In the genomic region with DNA sequence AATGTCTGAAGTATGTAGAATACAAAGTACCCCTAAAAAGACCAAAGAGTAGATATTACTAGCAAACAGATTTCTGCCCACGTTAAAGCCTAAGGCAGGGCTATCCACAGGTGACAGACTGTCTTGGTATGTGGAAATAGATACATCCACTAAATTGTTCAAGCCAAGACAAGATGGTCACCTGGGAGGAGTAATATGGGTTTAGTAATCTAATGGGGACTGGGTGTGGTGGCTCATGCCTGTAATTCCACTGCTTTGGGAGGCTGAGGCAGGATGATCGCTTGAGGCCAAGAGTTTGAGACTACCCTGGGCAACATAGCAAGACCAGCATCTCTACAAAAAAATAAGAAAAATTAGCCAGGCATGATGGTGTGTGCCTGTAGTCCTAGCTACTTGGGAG, we compare ENCODE assay signal across 17 cellular contexts. TPM values are rescaled to one million over a fixed set of nuclear protein-coding genes. Genes with fewer than 3 reads are reported as not detected.
DNase-seq lines count a peak whose midpoint lies in the region; ATAC-seq and TF ChIP-seq lines count a peak whose summit lies in the region.
"Had no signal": no experiment of that assay in that cellular context is flagged by ENCODE, and none has a peak within 500 bp of the region (broad histone marks: within the 10 kb centered on the region; RNA-seq: fewer than 3 reads in every experiment).

No MANE protein-coding gene starts in this region.

- H3K9me3 ChIP-seq in breast epithelium = no peaks in the 10 kb centered on the region
- H3K9me3 ChIP-seq in mammary epithelial cell (replicated peaks; ENCODE audit: insufficient read depth, low read length) = no peaks in the 10 kb centered on the region

- BruUV-seq in MCF 10A (replicated peaks; lab: Mats Ljungman, UMichigan) (no TSS peak), mammary epithelial cell (replicated peaks; lab: Mats Ljungman, UMichigan) (no TSS peak)

- CTCF ChIA-PET in MCF 10A (lab: Yijun Ruan, JAX) = no interaction called here
- CTCF ChIA-PET in mammary epithelial cell (lab: Charles Lee; ENCODE audit: low non-redundant PET) = interaction anchor here (1.0 kb wide), 1 partner anchor 382 kb away, joined by 5 read pairs; no protein-coding TSS in a partner anchor

- H3K36me3 Mint-ChIP-seq in MCF 10A (ENCODE audit: insufficient read depth, unreplicated experiment) = peaks cover 11% of the 10 kb centered on the region
- H3K36me3 Mint-ChIP-seq in naive B cell = peaks cover 0 to 6% of the 10 kb centered on the region in 2 donors
- peaks cover 10% of the 10 kb centered on the region for H3K36me3 Mint-ChIP-seq in type B pancreatic cell

- no peak overlapping the region for H2AFZ ChIP-seq in mammary epithelial cell (ENCODE audit: low read depth, low read length)
- H2AFZ ChIP-seq: PC-9 had no signal

- ATAC-seq in naive B cell (ENCODE audit: low read depth in 2 of 2) (no peak), HG03521 (IDR thresholded peaks at IDR 0.05; ENCODE audit: unreplicated experiment) (no peak)
- ATAC-seq: GM12878 had no signal

- H3K4me3 ChIP-seq in breast epithelium (no peak overlapping the region), mammary epithelial cell (replicated peaks in 1 of 3; ENCODE audit: insufficient read depth in 1 of 3, low read depth in 2 of 3, low read length in 3 of 3) (no peak overlapping the region)
- H3K4me3 ChIP-seq: GM12878, PC-9 had no signal

- H3K4me1 ChIP-seq in breast epithelium = no peaks in the 10 kb centered on the region
- peaks cover 7% of the 10 kb centered on the region for H3K4me1 ChIP-seq in mammary epithelial cell (ENCODE audit: insufficient read depth, low read length)

- H3K9me3 Mint-ChIP-seq in MCF 10A (ENCODE audit: unreplicated experiment) = no peaks in the 10 kb centered on the region
- no peaks in the 10 kb centered on the region for H3K9me3 Mint-ChIP-seq in naive B cell
- no peaks in the 10 kb centered on the region for H3K9me3 Mint-ChIP-seq in type B pancreatic cell
- H3K9me3 Mint-ChIP-seq: CD8-positive, alpha-beta memory T cell had no signal

- TF ChIP-seq POLR2A in breast epithelium (IDR thresholded peaks at IDR 0.05) = no peak

- H3K9ac ChIP-seq in mammary epithelial cell (ENCODE audit: insufficient read depth, low read length) = no peak overlapping the region

- H3K27me3 Mint-ChIP-seq in MCF 10A (ENCODE audit: insufficient read depth, unreplicated experiment) (no peaks in the 10 kb centered on the region), naive B cell (no peaks in the 10 kb centered on the region), type B pancreatic cell (no peaks in the 10 kb centered on the region)

- H3K4me1 Mint-ChIP-seq in MCF 10A (ENCODE audit: insufficient read depth, unreplicated experiment) = peaks cover 5% of the 10 kb centered on the region
- H3K4me1 Mint-ChIP-seq in naive B cell = peaks cover 52 to 81% (median 62%) of the 10 kb centered on the region in 3 donors
- peaks cover 7% of the 10 kb centered on the region for H3K4me1 Mint-ChIP-seq in type B pancreatic cell (ENCODE audit: unreplicated experiment)

- TF ChIP-seq CTCF in MCF 10A (IDR thresholded peaks at IDR 0.05; ENCODE audit: unreplicated experiment) (no peak), breast epithelium (IDR thresholded peaks at IDR 0.05) (no peak), mammary epithelial cell (conservative IDR thresholded peaks at IDR 0.05 in 1 of 2, IDR thresholded peaks at IDR 0.05 in 1 of 2; ENCODE audit: extremely low read depth in 1 of 2, insufficient read depth in 1 of 2, low read depth in 1 of 2, low read length in 2 of 2) (no peak), type B pancreatic cell (conservative IDR thresholded peaks at IDR 0.05) (no peak)

- POLR2A ChIA-PET in MCF 10A (lab: Yijun Ruan, JAX) = no interaction called here

- in situ Hi-C loops in mammary epithelial cell (cut with MboI; ENCODE audit: low sequenced_read_pairs in 2 of 2) = no loop called here

- no peaks in the 10 kb centered on the region for H4K20me1 ChIP-seq in mammary epithelial cell (ENCODE audit: insufficient read depth, low read length)

- no peak overlapping the region for H3K4me2 ChIP-seq in mammary epithelial cell (ENCODE audit: insufficient read depth, low read depth, low read length)
- H3K4me2 ChIP-seq: PC-9 had no signal

- intact Hi-C loops in MCF 10A (cut with micrococcal nuclease) = no loop called here
- intact Hi-C loops in breast epithelium (cut with DNase I; ENCODE audit: low total_unique reads) = no loop called here
- intact Hi-C loops in mammary epithelial cell (cut with micrococcal nuclease) = no loop called here

- H3K27ac Mint-ChIP-seq in MCF 10A (ENCODE audit: low read depth, unreplicated experiment) (no peak overlapping the region), naive B cell (peak overlapping the region; percentile 31 to 98 (median 84)), type B pancreatic cell (peak overlapping the region; percentile 83)

- H3K27me3 ChIP-seq in breast epithelium (no peaks in the 10 kb centered on the region), mammary epithelial cell (ENCODE audit: insufficient read depth, low read length) (no peaks in the 10 kb centered on the region)

- peaks cover 81% of the 10 kb centered on the region for H3K79me2 ChIP-seq in mammary epithelial cell (ENCODE audit: insufficient read depth, low read length)

- H3K27ac ChIP-seq in breast epithelium (no peak overlapping the region), mammary epithelial cell (ENCODE audit: insufficient read depth, low read depth, low read length) (no peak overlapping the region)
- H3K27ac ChIP-seq: 22Rv1, PC-9 had no signal

- dilution Hi-C loops in mammary epithelial cell (cut with HindIII; ENCODE audit: low sequenced_read_pairs) = no loop called here

- H3K36me3 ChIP-seq in breast epithelium (no peaks in the 10 kb centered on the region), mammary epithelial cell (ENCODE audit: insufficient read depth, low read length) (no peaks in the 10 kb centered on the region)

- H3K4me3 Mint-ChIP-seq in MCF 10A (ENCODE audit: unreplicated experiment) (no peak overlapping the region), naive B cell (peak overlapping the region in 3 of 8 donors; percentile 44 to 88 (median 44)), type B pancreatic cell (no peak overlapping the region)
- H3K4me3 Mint-ChIP-seq: CD8-positive, alpha-beta memory T cell had no signal

- WGBS in mammary epithelial cell (ENCODE audit: low coverage, missing lambda C conversion rate) = 50% methylated on average over 2 of the region's 2 CpGs

- DNase-seq in MCF 10A (ENCODE audit: unreplicated experiment) = peak; percentile 4
- no peak for DNase-seq in breast epithelium (ENCODE audit: low spot score in 2 of 2)
- peak; percentile 66 for DNase-seq in mammary epithelial cell
- DNase-seq in naive B cell = no peak
- DNase-seq in type B pancreatic cell (ENCODE audit: extremely low spot score, unreplicated experiment) = no peak
- DNase-seq in germinal center (ENCODE audit: low spot score) = no peak
- no peak for DNase-seq in GF-D8 (lab: John Stamatoyannopoulos, UW)
- DNase-seq: CD8-positive, alpha-beta memory T cell; DND-41; NCI-H1105; NCI-H187; NCI-H69; NK-92 treated with Interleukin-12 subunit alpha and Interleukin-12 subunit beta, amount 100 ng/mL, for 24 hours; PC-9 had no signal

RNA-seq across cellular contexts. Expression of gene SGSM3, which starts 7.5 kb away (rescaled TPM):
- 41.3 and 44.6 TPM in 2 replicates for total RNA-seq in MCF 10A (2022)
- total RNA-seq in breast epithelium = 10 to 100 TPM; 34.7 to 69.2 (median 55.3) TPM
- total RNA-seq in mammary epithelial cell = 10 to 100 TPM; 25.8 to 47.4 TPM
- 47.4 TPM for polyA plus RNA-seq in mammary epithelial cell
- polyA minus RNA-seq in mammary epithelial cell = 63.5 TPM
- 10 to 100 TPM; 62.8 to 91.0 (median 75.8) TPM for polyA plus RNA-seq in naive B cell (ENCODE audit: low read depth in 6 of 6)
- total RNA-seq in type B pancreatic cell (ENCODE audit: low replicate concordance) = 106 and 125 TPM in 2 replicates

RNA-seq across cellular contexts. Expression of gene ADSL, which starts 31.6 kb away (rescaled TPM):
- 91.6 and 129 TPM in 2 replicates for total RNA-seq in MCF 10A (2022)
- 10 to 100 TPM; 66.6 to 92.3 (median 74.7) TPM for total RNA-seq in breast epithelium
- 10 to 100 TPM; 67.5 to 78.0 TPM for total RNA-seq in mammary epithelial cell
- 109 TPM for polyA plus RNA-seq in mammary epithelial cell
- polyA minus RNA-seq in mammary epithelial cell = 110 TPM
- 10 to 100 TPM; 44.4 to 73.3 (median 55.6) TPM for polyA plus RNA-seq in naive B cell (ENCODE audit: low read depth in 6 of 6)
- total RNA-seq in type B pancreatic cell (ENCODE audit: low replicate concordance) = 52.2 and 82.8 TPM in 2 replicates

Comparison
In these comparisons a context has a peak if more than half of its experiments do, and no peak if none do; other contexts are left out.
1. DNase-seq: peak in MCF 10A (single experiment) and mammary epithelial cell (single experiment); none in breast epithelium (0 of 2), naive B cell (single experiment), type B pancreatic cell (single experiment), germinal center (single experiment) and GF-D8 (single experiment).